ENCODE assay signal across 9 cellular contexts in genomic region chr1:241849345-241849695, GRCh38. TPM values are rescaled to one million over a fixed set of nuclear protein-coding genes. Genes with fewer than 3 reads are reported as not detected.
DNase-seq lines count a peak whose midpoint lies in the region; ATAC-seq, FAIRE-seq and TF ChIP-seq lines count a peak whose summit lies in the region.
"Had no signal": no experiment of that assay in that cellular context is flagged by ENCODE, and none has a peak within 500 bp of the region (broad histone marks: within the 10 kb centered on the region; RNA-seq: fewer than 3 reads in every experiment).

No MANE protein-coding gene starts in this region.

- H4K20me1 ChIP-seq in PC-9 (ENCODE audit: insufficient read depth) (no peaks in the 10 kb centered on the region), endothelial cell of umbilical vein (replicated peaks; ENCODE audit: control insufficient read depth, extremely low read depth, insufficient read depth, low read length) (no peaks in the 10 kb centered on the region)

- no peaks in the 10 kb centered on the region for H3K36me3 Mint-ChIP-seq in activated naive CD4-positive, alpha-beta T cell treated with anti-CD3 and anti-CD28 coated beads, Interleukin-2, amount 50 U/mL, for 24 hours
- peaks cover 13 to 22% of the 10 kb centered on the region in 2 donors for H3K36me3 Mint-ChIP-seq in stimulated activated naive B cell treated with anti-CD40 and anti-IgM and Interleukin-4, amounts not matched to agents 10 μg/mL and 1 μg/mL and 100 μg/mL, for 72 hours

- no peaks in the 10 kb centered on the region for H3K9me3 Mint-ChIP-seq in activated naive CD4-positive, alpha-beta T cell treated with anti-CD3 and anti-CD28 coated beads, Interleukin-2, amount 50 U/mL, for 24 hours
- H3K9me3 Mint-ChIP-seq in stimulated activated naive B cell treated with anti-CD40 and anti-IgM and Interleukin-4, amounts not matched to agents 10 μg/mL and 1 μg/mL and 100 μg/mL, for 72 hours = no peaks in the 10 kb centered on the region

- H3K4me1 ChIP-seq in PC-9 (replicated peaks; ENCODE audit: insufficient read depth) = peaks cover 17% of the 10 kb centered on the region
- peaks cover 12% of the 10 kb centered on the region for H3K4me1 ChIP-seq in endothelial cell of umbilical vein (ENCODE audit: control insufficient read depth, extremely low read depth, insufficient read depth, low read length)
- H3K4me1 ChIP-seq in right cardiac atrium (ENCODE audit: control insufficient read depth, insufficient read depth, low read length) = no peaks in the 10 kb centered on the region

- H3K9me2 ChIP-seq in PC-9 (ENCODE audit: insufficient read depth) = no peaks in the 10 kb centered on the region

- H3K4me3 ChIP-seq in PC-9 (peak overlapping the region; percentile 71; the same call in 1 of the 2 replicates), endothelial cell of umbilical vein (replicated peaks in 1 of 3; ENCODE audit: insufficient read depth in 1 of 3, low read depth in 1 of 3, low read length in 3 of 3) (peak overlapping the region in 1 of 3 experiments; percentile 61), right cardiac atrium (ENCODE audit: low read length) (no peak overlapping the region)

- intact Hi-C loops in PC-9 (cut with micrococcal nuclease; ENCODE audit: unreplicated experiment) = loop anchor here (5.0 kb wide), 1 partner anchor 168 kb away; no protein-coding TSS in a partner anchor
- intact Hi-C loops in endothelial cell of umbilical vein (cut with micrococcal nuclease) = loop anchor here (2.0 to 5.0 kb wide), 2 partner anchors 209 to 332 kb away; partner anchors contain the start of genes CHML, FH and OPN3
- intact Hi-C loops in right cardiac atrium (cut with DNase I) = loop anchor here in 1 of 4 donors (10.0 kb wide), 1 partner anchor 245 kb away; no protein-coding TSS in a partner anchor

- peaks cover 16% of the 10 kb centered on the region for H3K4me1 Mint-ChIP-seq in activated naive CD4-positive, alpha-beta T cell treated with anti-CD3 and anti-CD28 coated beads, Interleukin-2, amount 50 U/mL, for 24 hours
- peaks cover 11 to 29% of the 10 kb centered on the region in 2 donors for H3K4me1 Mint-ChIP-seq in stimulated activated naive B cell treated with anti-CD40 and anti-IgM and Interleukin-4, amounts not matched to agents 10 μg/mL and 1 μg/mL and 100 μg/mL, for 72 hours

- H2AFZ ChIP-seq in PC-9 (no peak overlapping the region; the same call in 1 of the 2 replicates), endothelial cell of umbilical vein (ENCODE audit: low read depth, low read length) (peak overlapping the region; percentile 91)

- H3K27ac Mint-ChIP-seq in activated naive CD4-positive, alpha-beta T cell treated with anti-CD3 and anti-CD28 coated beads, Interleukin-2, amount 50 U/mL, for 24 hours = no peak overlapping the region
- no peak overlapping the region for H3K27ac Mint-ChIP-seq in stimulated activated naive B cell treated with anti-CD40 and anti-IgM and Interleukin-4, amounts not matched to agents 10 μg/mL and 1 μg/mL and 100 μg/mL, for 72 hours

- BruUV-seq in PC-9 (replicated peaks; lab: Mats Ljungman, UMichigan) (no TSS peak), endothelial cell of umbilical vein (replicated peaks; lab: Mats Ljungman, UMichigan) (no TSS peak)

- H3K9me1 ChIP-seq in endothelial cell of umbilical vein (replicated peaks; ENCODE audit: control insufficient read depth, extremely low read depth, insufficient read depth, low read length) = no peaks in the 10 kb centered on the region

- no peak for ATAC-seq in stimulated activated naive B cell treated with anti-CD40 and anti-IgM and Interleukin-4, amounts not matched to agents 10 μg/mL and 1 μg/mL and 100 μg/mL, for 72 hours (replicated peaks)
- no peak for ATAC-seq in right cardiac atrium

- H3K27me3 ChIP-seq in PC-9 (ENCODE audit: insufficient read depth, low read depth) (no peaks in the 10 kb centered on the region), endothelial cell of umbilical vein (ENCODE audit: control insufficient read depth in 2 of 2, insufficient read depth in 2 of 2, low read length in 2 of 2) (no peaks in the 10 kb centered on the region), right cardiac atrium (ENCODE audit: control insufficient read depth, insufficient read depth) (no peaks in the 10 kb centered on the region)

- H3K9ac ChIP-seq in endothelial cell of umbilical vein (replicated peaks; ENCODE audit: extremely low read depth, insufficient read depth, low read length) = peak overlapping the region; percentile 79

- dilution Hi-C loops in endothelial cell of umbilical vein (cut with MboI; ENCODE audit: extremely low pct_ligation_motif_present, low sequenced_read_pairs) = no loop called here

- H3K4me2 ChIP-seq in PC-9 (peak overlapping the region; percentile 83), endothelial cell of umbilical vein (ENCODE audit: insufficient read depth, low read length) (peak overlapping the region; percentile 85)

- peak overlapping the region; percentile 98 for H3K4me3 Mint-ChIP-seq in activated naive CD4-positive, alpha-beta T cell treated with anti-CD3 and anti-CD28 coated beads, Interleukin-2, amount 50 U/mL, for 24 hours
- peak overlapping the region; percentile 99 for H3K4me3 Mint-ChIP-seq in stimulated activated naive B cell treated with anti-CD40 and anti-IgM and Interleukin-4, amounts not matched to agents 10 μg/mL and 1 μg/mL and 100 μg/mL, for 72 hours

- H3K9me3 ChIP-seq in PC-9 (ENCODE audit: insufficient read depth, low read depth) (no peaks in the 10 kb centered on the region), endothelial cell of umbilical vein (replicated peaks; ENCODE audit: control insufficient read depth, insufficient read depth, low read length) (no peaks in the 10 kb centered on the region), right cardiac atrium (ENCODE audit: control insufficient read depth, low read length) (no peaks in the 10 kb centered on the region)

- H3K36me3 ChIP-seq in PC-9 (ENCODE audit: low read depth) (no peaks in the 10 kb centered on the region), endothelial cell of umbilical vein (ENCODE audit: control insufficient read depth in 2 of 2, extremely low read depth in 1 of 2, insufficient read depth in 2 of 2, low read length in 2 of 2) (peaks cover 0 to 5% of the 10 kb centered on the region in 2 experiments)

- H3K27ac ChIP-seq in PC-9 (no peak overlapping the region), endothelial cell of umbilical vein (ENCODE audit: insufficient read depth, low read depth, low read length) (no peak overlapping the region), right cardiac atrium (ENCODE audit: low read length) (no peak overlapping the region)

- TF ChIP-seq CTCF in PC-9 (conservative IDR thresholded peaks at IDR 0.05) (no peak), endothelial cell of umbilical vein (IDR thresholded peaks at IDR 0.05; ENCODE audit: extremely low read depth in 1 of 2, insufficient read depth in 1 of 2, low read depth in 1 of 2, low read length in 2 of 2) (no peak)

- TF ChIP-seq POLR2A in endothelial cell of umbilical vein (IDR thresholded peaks at IDR 0.05; ENCODE audit: low read depth, low read length) = no peak

- POLR2A ChIA-PET in PC-9 (lab: Charles Lee; ENCODE audit: unreplicated experiment) = no interaction called here
- POLR2A ChIA-PET in endothelial cell of umbilical vein (lab: Charles Lee) = no interaction called here

- FAIRE-seq in endothelial cell of umbilical vein (lab: Jason Lieb, UNC) = no peak

- H3K79me2 ChIP-seq in PC-9 (ENCODE audit: low read depth) (peaks cover 16% of the 10 kb centered on the region), endothelial cell of umbilical vein (ENCODE audit: control insufficient read depth, insufficient read depth, low read length) (peaks cover 11% of the 10 kb centered on the region)

- CTCF ChIA-PET in PC-9 (lab: Charles Lee) = no interaction called here
- CTCF ChIA-PET in endothelial cell of umbilical vein (lab: Charles Lee) = no interaction called here

- no peaks in the 10 kb centered on the region for H3K27me3 Mint-ChIP-seq in activated naive CD4-positive, alpha-beta T cell treated with anti-CD3 and anti-CD28 coated beads, Interleukin-2, amount 50 U/mL, for 24 hours
- no peaks in the 10 kb centered on the region for H3K27me3 Mint-ChIP-seq in stimulated activated naive B cell treated with anti-CD40 and anti-IgM and Interleukin-4, amounts not matched to agents 10 μg/mL and 1 μg/mL and 100 μg/mL, for 72 hours

- 47% methylated on average over 6 of the region's 6 CpGs for WGBS in right cardiac atrium

- no peaks in the 10 kb centered on the region for H3F3A ChIP-seq in PC-9 (ENCODE audit: insufficient read depth, low read depth)

- DNase-seq in activated naive CD4-positive, alpha-beta T cell (lab: John Stamatoyannopoulos, UW) = no peak
- DNase-seq in PC-9 (no peak), endothelial cell of umbilical vein (ENCODE audit: low read depth, low spot score) (no peak), retina (no peak), C1 segment of cervical spinal cord (lab: John Stamatoyannopoulos, UW) (no peak), right cardiac atrium (no peak)
- DNase-seq in stimulated activated naive B cell treated with anti-CD40 and anti-IgM and Interleukin-4, amounts not matched to agents 10 μg/mL and 1 μg/mL and 100 μg/mL, for 72 hours = no peak
- DNase-seq: NCI-H748 treated with DMSO at 0.1 percent for 48 hours had no signal

TF ChIP-seq in endothelial cell of umbilical vein, 7 proteins besides CTCF, POLR2A, EP300 and RAD21 (continues in another document):
- TF ChIP-seq POLR2AphosphoS5 (IDR thresholded peaks at IDR 0.05; ENCODE audit: insufficient read depth, low read depth, low read length) = no peak
- TF ChIP-seq EZH2 (IDR thresholded peaks at IDR 0.05; ENCODE audit: borderline replicate concordance, low read depth, low read length, severe bottlenecking) = no peak
- TF ChIP-seq GATA2 (IDR thresholded peaks at IDR 0.05; ENCODE audit: insufficient read depth, insufficient read length, low read depth, low read length) = no peak
- no peak for TF ChIP-seq JUN (IDR thresholded peaks at IDR 0.05; ENCODE audit: borderline replicate concordance, insufficient read depth, insufficient read length, low read depth)
- TF ChIP-seq MYC (IDR thresholded peaks at IDR 0.05; ENCODE audit: low read depth, low read length) = no peak
- no peak for TF ChIP-seq MAX (IDR thresholded peaks at IDR 0.05; ENCODE audit: insufficient read depth, insufficient read length)

RNA-seq across cellular contexts. Expression of gene EXO1, which starts 1.3 kb away (rescaled TPM):
- total RNA-seq in PC-9 (2021) (28.6 and 32.1 TPM in 2 replicates), endothelial cell of umbilical vein (19.8 and 23.5 TPM in 2 replicates), right cardiac atrium (under 1 TPM in 2 of 4 donors, not detected in 2; 0.74 to 0.83 TPM)
- polyA plus RNA-seq in endothelial cell of umbilical vein (2.2 and 4.1 TPM in 2 replicates), right cardiac atrium (0.23 TPM)
- polyA plus RNA-seq in endothelial cell of umbilical vein (2011; cell fraction: cytosol; rRNA removed) = 5.2 and 6.7 TPM in 2 replicates
- 7.5 and 13.2 TPM in 2 replicates for polyA plus RNA-seq in endothelial cell of umbilical vein (2011; cell fraction: nucleus; rRNA removed)
- polyA plus RNA-seq in endothelial cell of umbilical vein (2012) = 5.1 and 9.5 TPM in 2 replicates
- polyA minus RNA-seq in endothelial cell of umbilical vein = 9.5 and 13.6 TPM in 2 replicates
- 43.7 TPM for polyA minus RNA-seq in endothelial cell of umbilical vein (2011; cell fraction: cytosol; rRNA and poly(A)+ RNA removed)
- 10.5 and 10.9 TPM in 2 replicates for polyA minus RNA-seq in endothelial cell of umbilical vein (2011; cell fraction: nucleus; rRNA and poly(A)+ RNA removed)

Comparison
In these comparisons a context has a peak if more than half of its experiments do, and no peak if none do; other contexts are left out.
1. RNA of gene EXO1, which starts 1.3 kb away (total RNA-seq): 28.6 to 32.1 TPM in PC-9 and 19.8 to 23.5 TPM in endothelial cell of umbilical vein; 0.74 to 0.83 TPM in right cardiac atrium; every median in the first group is over 10 times any median in the second.